9 cellular contexts compared by ENCODE assay signal in genomic region chr14:100304825-100305445, GRCh38. TPM values are rescaled to one million over a fixed set of nuclear protein-coding genes. Genes with fewer than 3 reads are reported as not detected.
A peak's percentile ranks its signal among the peaks of the same experiment; 100 is the strongest.
DNase-seq lines count a peak whose midpoint lies in the region; ATAC-seq and TF ChIP-seq lines count a peak whose summit lies in the region.
"Had no signal": no experiment of that assay in that cellular context is flagged by ENCODE, and none has a peak within 500 bp of the region (broad histone marks: within the 10 kb centered on the region; RNA-seq: fewer than 3 reads in every experiment).

No MANE protein-coding gene starts in this region.

- ATAC-seq in left lobe of liver, result peak; percentile 17
- no peak for ATAC-seq in HG02610 (IDR thresholded peaks at IDR 0.05; ENCODE audit: unreplicated experiment)

- TF ChIP-seq CTCF in GM12865 (IDR thresholded peaks at IDR 0.05; ENCODE audit: insufficient read depth, low read depth, low read length, missing control alignments), result no peak

- DNase-seq in A172 (ENCODE audit: low spot score), result peak; percentile 59
- no peak for DNase-seq in GM12865 (ENCODE audit: low read depth)
- peak; percentile 60 for DNase-seq in NCI-H748 treated with DMSO at 0.1 percent for 48 hours (lab: John Stamatoyannopoulos, UW)
- DNase-seq in cerebellum (ENCODE audit: low spot score), result peak; percentile 36
- peak; percentile 63 for DNase-seq in left lobe of liver (ENCODE audit: low spot score)
- no peak for DNase-seq in NCI-H774 (lab: John Stamatoyannopoulos, UW)

- H3K4me3 ChIP-seq in GM12865 (ENCODE audit: low read depth, low read length), result peak overlapping the region; percentile 1; the same call in 1 of the 2 replicates

- H3K27ac ChIP-seq in temporal lobe (ENCODE audit: low read depth, low read length), result peak overlapping the region; percentile 27

RNA-seq across cellular contexts. Expression of gene SLC25A29, which starts 1.3 kb away (rescaled TPM):
- 34.7 and 37.5 TPM in 2 replicates for total RNA-seq in A172 (2014; rRNA removed; shearing (Covaris generic))
- total RNA-seq in cerebellum (46.8 TPM), left lobe of liver (34.1 TPM), temporal lobe (42.8 TPM)

RNA-seq across cellular contexts. Expression of gene SLC25A47, which starts 18.2 kb away (rescaled TPM):
- total RNA-seq in A172 (2014; rRNA removed; shearing (Covaris generic)), result 0.24 TPM in 1 of 2 replicates, not detected in the other
- total RNA-seq in cerebellum, result not detected
- 191 TPM for total RNA-seq in left lobe of liver
- not detected for total RNA-seq in temporal lobe
- total RNA-seq: pulmonary artery endothelial cell had no signal

Comparison
In these comparisons a context has a peak if more than half of its experiments do, and no peak if none do; other contexts are left out.
1. DNase-seq: peak in A172 (single experiment), NCI-H748 treated with DMSO at 0.1 percent for 48 hours (single experiment), cerebellum (single experiment) and left lobe of liver (single experiment); none in GM12865 (single experiment) and NCI-H774 (single experiment).
2. RNA of gene SLC25A47, which starts 18.2 kb away (total RNA-seq): 191 TPM in left lobe of liver (single experiment); 0.24 TPM in A172, not detected in cerebellum (single experiment) and not detected in temporal lobe (single experiment); every median in the first group is over 100 times any median in the second.